In the genomic region with DNA sequence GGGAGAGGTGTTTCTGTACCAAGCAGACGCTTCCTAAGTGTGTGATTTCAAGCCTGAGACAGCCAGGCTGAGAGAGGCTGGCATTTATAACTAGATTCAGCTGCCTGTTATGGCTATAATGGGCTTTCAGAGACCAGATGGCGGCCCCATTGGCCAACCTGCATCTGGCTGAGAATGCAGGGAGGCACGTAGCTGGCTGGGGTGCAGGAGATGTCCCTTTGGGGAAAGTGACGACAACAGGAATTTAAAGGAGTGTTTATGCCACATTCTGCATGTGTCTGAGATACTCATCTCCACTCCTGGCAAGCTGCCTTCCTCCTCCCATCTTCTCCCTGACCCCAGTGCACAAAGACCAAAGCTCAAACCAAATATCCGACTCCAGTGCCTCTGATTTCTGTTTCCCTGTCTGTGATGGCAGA, we compare ENCODE assay signal across 1 cellular context.
TF ChIP-seq lines count a peak whose summit lies in the region.

No MANE protein-coding gene starts in this region.

TF ChIP-seq in H1, 55 proteins besides CTCF, POLR2A, EP300 and RAD21:
- TF ChIP-seq KDM5A (IDR thresholded peaks at IDR 0.05; ENCODE audit: low read length) (no peak), SIN3A (conservative IDR thresholded peaks at IDR 0.05 in 1 of 2, IDR thresholded peaks at IDR 0.05 in 1 of 2; ENCODE audit: low read depth in 1 of 2, low read length in 2 of 2) (no peak), SIRT6 (IDR thresholded peaks at IDR 0.05; ENCODE audit: low read length) (no peak), BACH1 (IDR thresholded peaks at IDR 0.05; ENCODE audit: low read length) (no peak), RXRA (IDR thresholded peaks at IDR 0.05; ENCODE audit: insufficient read depth, low read depth, low read length) (no peak)
